11 cellular contexts compared by ENCODE assay signal in the genomic region with DNA sequence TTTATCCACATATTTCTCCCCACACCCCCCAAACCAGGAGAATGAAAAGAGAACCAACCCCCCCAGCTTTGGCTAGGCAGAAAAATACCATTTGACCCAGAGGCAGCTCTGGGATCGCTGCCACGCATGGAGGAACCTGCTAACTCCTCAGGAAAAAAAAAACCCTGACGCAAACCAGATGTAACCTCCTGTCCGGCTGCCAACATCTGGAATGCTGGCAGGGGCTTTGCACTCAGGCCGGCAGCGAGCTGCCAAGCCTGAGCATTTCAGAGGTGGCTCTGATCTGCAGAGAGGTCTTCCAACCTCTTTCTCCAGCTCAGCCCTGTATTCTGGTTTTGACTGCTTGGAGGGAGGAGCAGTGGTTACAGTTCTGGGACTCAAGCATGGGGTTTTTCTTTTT. TPM values are rescaled to one million over a fixed set of nuclear protein-coding genes. Genes with fewer than 3 reads are reported as not detected.
A peak's percentile ranks its signal among the peaks of the same experiment; 100 is the strongest.
DNase-seq lines count a peak whose midpoint lies in the region; ATAC-seq and TF ChIP-seq lines count a peak whose summit lies in the region.
"Had no signal": no experiment of that assay in that cellular context is flagged by ENCODE, and none has a peak within 500 bp of the region (broad histone marks: within the 10 kb centered on the region; RNA-seq: fewer than 3 reads in every experiment).

No MANE protein-coding gene starts in this region.

- peak; percentile 6 for ATAC-seq in left lobe of liver

- peak overlapping the region; percentile 77 to 86 for H3K27ac ChIP-seq in coronary artery

- TF ChIP-seq EP300 in Ishikawa (IDR thresholded peaks at IDR 0.05; ENCODE audit: borderline replicate concordance): no peak

- H3K4me3 ChIP-seq in coronary artery: no peak overlapping the region

- TF ChIP-seq CTCF in coronary artery (IDR thresholded peaks at IDR 0.05): no peak

- TF ChIP-seq RAD21 in Ishikawa (IDR thresholded peaks at IDR 0.05; ENCODE audit: low read depth): no peak

- peak; percentile 91 for DNase-seq in coronary artery (ENCODE audit: low spot score)
- peak; percentile 92 for DNase-seq in left lobe of liver (ENCODE audit: low spot score)
- peak; percentile 88 for DNase-seq in stromal cell of bone marrow (ENCODE audit: low read depth)
- no peak for DNase-seq in germinal center (ENCODE audit: low spot score)
- no peak for DNase-seq in NCI-H345 (lab: John Stamatoyannopoulos, UW)
- DNase-seq in NCI-H1694 (lab: John Stamatoyannopoulos, UW): no peak
- DNase-seq in A172 (ENCODE audit: low spot score): no peak
- DNase-seq: NCI-H1092 treated with DMSO at 0.1 percent for 48 hours had no signal

TF ChIP-seq in Ishikawa, 13 proteins besides CTCF, POLR2A, EP300 and RAD21:
- TF ChIP-seq TCF12 (IDR thresholded peaks at IDR 0.05; ENCODE audit: low read depth) (no peak), EGR1 (IDR thresholded peaks at IDR 0.05) (no peak), CEBPB (IDR thresholded peaks at IDR 0.05) (no peak), YY1 (IDR thresholded peaks at IDR 0.05; ENCODE audit: low read depth) (no peak), NFIC (IDR thresholded peaks at IDR 0.05) (peak; percentile 54; the same call in 1 of the 2 replicates), TEAD4 (IDR thresholded peaks at IDR 0.05) (peak; percentile 32; the same call in 1 of the 2 replicates)
- TF ChIP-seq, protein P1, sequence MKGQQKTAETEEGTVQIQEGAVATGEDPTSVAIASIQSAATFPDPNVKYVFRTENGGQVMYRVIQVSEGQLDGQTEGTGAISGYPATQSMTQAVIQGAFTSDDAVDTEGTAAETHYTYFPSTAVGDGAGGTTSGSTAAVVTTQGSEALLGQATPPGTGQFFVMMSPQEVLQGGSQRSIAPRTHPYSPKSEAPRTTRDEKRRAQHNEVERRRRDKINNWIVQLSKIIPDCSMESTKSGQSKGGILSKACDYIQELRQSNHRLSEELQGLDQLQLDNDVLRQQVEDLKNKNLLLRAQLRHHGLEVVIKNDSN (IDR thresholded peaks at IDR 0.05): no peak
- TF ChIP-seq, protein P2, sequence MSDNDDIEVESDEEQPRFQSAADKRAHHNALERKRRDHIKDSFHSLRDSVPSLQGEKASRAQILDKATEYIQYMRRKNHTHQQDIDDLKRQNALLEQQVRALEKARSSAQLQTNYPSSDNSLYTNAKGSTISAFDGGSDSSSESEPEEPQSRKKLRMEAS (IDR thresholded peaks at IDR 0.05): no peak
- TF ChIP-seq, protein P3, sequence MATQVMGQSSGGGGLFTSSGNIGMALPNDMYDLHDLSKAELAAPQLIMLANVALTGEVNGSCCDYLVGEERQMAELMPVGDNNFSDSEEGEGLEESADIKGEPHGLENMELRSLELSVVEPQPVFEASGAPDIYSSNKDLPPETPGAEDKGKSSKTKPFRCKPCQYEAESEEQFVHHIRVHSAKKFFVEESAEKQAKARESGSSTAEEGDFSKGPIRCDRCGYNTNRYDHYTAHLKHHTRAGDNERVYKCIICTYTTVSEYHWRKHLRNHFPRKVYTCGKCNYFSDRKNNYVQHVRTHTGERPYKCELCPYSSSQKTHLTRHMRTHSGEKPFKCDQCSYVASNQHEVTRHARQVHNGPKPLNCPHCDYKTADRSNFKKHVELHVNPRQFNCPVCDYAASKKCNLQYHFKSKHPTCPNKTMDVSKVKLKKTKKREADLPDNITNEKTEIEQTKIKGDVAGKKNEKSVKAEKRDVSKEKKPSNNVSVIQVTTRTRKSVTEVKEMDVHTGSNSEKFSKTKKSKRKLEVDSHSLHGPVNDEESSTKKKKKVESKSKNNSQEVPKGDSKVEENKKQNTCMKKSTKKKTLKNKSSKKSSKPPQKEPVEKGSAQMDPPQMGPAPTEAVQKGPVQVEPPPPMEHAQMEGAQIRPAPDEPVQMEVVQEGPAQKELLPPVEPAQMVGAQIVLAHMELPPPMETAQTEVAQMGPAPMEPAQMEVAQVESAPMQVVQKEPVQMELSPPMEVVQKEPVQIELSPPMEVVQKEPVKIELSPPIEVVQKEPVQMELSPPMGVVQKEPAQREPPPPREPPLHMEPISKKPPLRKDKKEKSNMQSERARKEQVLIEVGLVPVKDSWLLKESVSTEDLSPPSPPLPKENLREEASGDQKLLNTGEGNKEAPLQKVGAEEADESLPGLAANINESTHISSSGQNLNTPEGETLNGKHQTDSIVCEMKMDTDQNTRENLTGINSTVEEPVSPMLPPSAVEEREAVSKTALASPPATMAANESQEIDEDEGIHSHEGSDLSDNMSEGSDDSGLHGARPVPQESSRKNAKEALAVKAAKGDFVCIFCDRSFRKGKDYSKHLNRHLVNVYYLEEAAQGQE (IDR thresholded peaks at IDR 0.05; ENCODE audit: low read depth): no peak

RNA-seq across cellular contexts. Expression of gene IGFBP4, which starts 8.2 kb away (rescaled TPM):
- total RNA-seq in left lobe of liver: 501 TPM
- 2.9 and 6.6 TPM in 2 replicates for total RNA-seq in A172 (2014; rRNA removed; shearing (Covaris generic))

RNA-seq across cellular contexts. Expression of gene TOP2A, which starts 33.7 kb away (rescaled TPM):
- total RNA-seq in left lobe of liver: 1.8 TPM
- total RNA-seq in A172 (2014; rRNA removed; shearing (Covaris generic)): 227 and 241 TPM in 2 replicates

RNA-seq across cellular contexts. Expression of gene TNS4, which starts 50.0 kb away (rescaled TPM):
- total RNA-seq in left lobe of liver: 0.13 TPM
- total RNA-seq in A172 (2014; rRNA removed; shearing (Covaris generic)): 0.02 and 0.14 TPM in 2 replicates
- total RNA-seq: frontal cortex, myocyte had no signal

Comparison
In these comparisons a context has a peak if more than half of its experiments do, and no peak if none do; other contexts are left out.
1. DNase-seq: peak in coronary artery (single experiment), left lobe of liver (single experiment) and stromal cell of bone marrow (single experiment); none in germinal center (single experiment), NCI-H345 (single experiment), NCI-H1694 (single experiment) and A172 (single experiment).
2. RNA of gene IGFBP4, which starts 8.2 kb away (total RNA-seq): 501 TPM in left lobe of liver (single experiment); 2.9 to 6.6 TPM in A172; every median in the first group is over 10 times any median in the second.
3. RNA of gene TOP2A, which starts 33.7 kb away (total RNA-seq): 227 to 241 TPM in A172; 1.8 TPM in left lobe of liver (single experiment); every median in the first group is over 10 times any median in the second.